Comparison of ENCODE assay signal across 8 cellular contexts in genomic region chr7:116271980-116272886, GRCh38.
DNase-seq lines count a peak whose midpoint lies in the region; ATAC-seq lines count a peak whose summit lies in the region.

No MANE protein-coding gene starts in this region.

- H3K4me1 ChIP-seq in SJCRH30 (peaks cover 26% of the 10 kb centered on the region), skeletal muscle tissue (ENCODE audit: control insufficient read depth in 3 of 3, insufficient read depth in 3 of 3, low read length in 3 of 3) (peaks cover 17 to 22% (median 21%) of the 10 kb centered on the region in 3 donors)

- H3K36me3 ChIP-seq in SJCRH30: no peaks in the 10 kb centered on the region
- H3K36me3 ChIP-seq in skeletal muscle tissue (ENCODE audit: control insufficient read depth in 3 of 3, insufficient read depth in 3 of 3, low read length in 3 of 3): no peaks in the 10 kb centered on the region

- DNase-seq in SJCRH30: peak; percentile 74 to 82
- peak; percentile 86 for DNase-seq in glomerular visceral epithelial cell (ENCODE audit: extremely low spot score)
- no peak for DNase-seq in COLO668 (lab: John Stamatoyannopoulos, UW; ENCODE audit: unreplicated experiment)
- DNase-seq in activated CD4-positive, alpha-beta memory T cell treated with anti-CD3 and anti-CD28 coated beads, Interleukin-2, amount 10 ng/mL, durations not matched to agents 7 days and 5 days: no peak
- no peak for DNase-seq in NCI-H2227 treated with DMSO at 0.1 percent for 48 hours (lab: John Stamatoyannopoulos, UW)

- POLR2A ChIA-PET in activated CD4-positive, alpha-beta memory T cell treated with anti-CD3 and anti-CD28 coated beads, Interleukin-2, amount 10 ng/mL, durations not matched to agents 7 days and 5 days (lab: Charles Lee): no interaction called here

- no peak overlapping the region for H3K4me3 Mint-ChIP-seq in activated CD4-positive, alpha-beta memory T cell treated with anti-CD3 and anti-CD28 coated beads, Interleukin-2, amount 10 ng/mL, durations not matched to agents 7 days and 5 days

- H3K27me3 Mint-ChIP-seq in activated CD4-positive, alpha-beta memory T cell treated with anti-CD3 and anti-CD28 coated beads, Interleukin-2, amount 10 ng/mL, durations not matched to agents 7 days and 5 days: peaks cover 40% of the 10 kb centered on the region

- H3K27ac ChIP-seq in SJCRH30: peak overlapping the region; percentile 64
- peak overlapping the region; percentile 80 for H3K27ac ChIP-seq in skeletal muscle tissue (ENCODE audit: low read depth, low read length)

- H3K9me3 ChIP-seq in SJCRH30 (replicated peaks) (no peaks in the 10 kb centered on the region), skeletal muscle tissue (ENCODE audit: control insufficient read depth in 3 of 3, low read length in 3 of 3) (no peaks in the 10 kb centered on the region)

- CTCF ChIA-PET in activated CD4-positive, alpha-beta memory T cell treated with anti-CD3 and anti-CD28 coated beads, Interleukin-2, amount 10 ng/mL, durations not matched to agents 7 days and 5 days (lab: Charles Lee): interaction anchor here (1.2 kb wide), 1 partner anchor 14 kb away, joined by 3 read pairs; no protein-coding TSS in a partner anchor

- no peaks in the 10 kb centered on the region for H3K36me3 Mint-ChIP-seq in activated CD4-positive, alpha-beta memory T cell treated with anti-CD3 and anti-CD28 coated beads, Interleukin-2, amount 10 ng/mL, durations not matched to agents 7 days and 5 days (ENCODE audit: low read depth)

- H3K9ac ChIP-seq in skeletal muscle tissue (ENCODE audit: low read depth in 1 of 3, low read length in 3 of 3): peak overlapping the region in 1 of 3 donors; percentile 46

- H3K27me3 ChIP-seq in SJCRH30 (no peaks in the 10 kb centered on the region), skeletal muscle tissue (ENCODE audit: control insufficient read depth in 3 of 3, insufficient read depth in 3 of 3, low read length in 3 of 3) (no peaks in the 10 kb centered on the region)

- H3K9me3 Mint-ChIP-seq in activated CD4-positive, alpha-beta memory T cell treated with anti-CD3 and anti-CD28 coated beads, Interleukin-2, amount 10 ng/mL, durations not matched to agents 7 days and 5 days: no peaks in the 10 kb centered on the region

- no peak overlapping the region for H3K27ac Mint-ChIP-seq in activated CD4-positive, alpha-beta memory T cell treated with anti-CD3 and anti-CD28 coated beads, Interleukin-2, amount 10 ng/mL, durations not matched to agents 7 days and 5 days

- H3K4me3 ChIP-seq in SJCRH30 (peak overlapping the region; percentile 23), skeletal muscle tissue (ENCODE audit: low read length in 3 of 3) (peak overlapping the region in 2 of 3 donors; percentile 25 to 41)

- H3K4me1 Mint-ChIP-seq in activated CD4-positive, alpha-beta memory T cell treated with anti-CD3 and anti-CD28 coated beads, Interleukin-2, amount 10 ng/mL, durations not matched to agents 7 days and 5 days: peaks cover 2% of the 10 kb centered on the region

- ATAC-seq in GM18907 (IDR thresholded peaks at IDR 0.05; ENCODE audit: unreplicated experiment) (peak; percentile 66), HG02763 (IDR thresholded peaks at IDR 0.05; ENCODE audit: unreplicated experiment) (no peak)

Comparison
In these comparisons a context has a peak if more than half of its experiments do, and no peak if none do; other contexts are left out.
1. DNase-seq: peak in SJCRH30 (2 of 2) and glomerular visceral epithelial cell (single experiment); none in COLO668 (single experiment), activated CD4-positive, alpha-beta memory T cell treated with anti-CD3 and anti-CD28 coated beads, Interleukin-2, amount 10 ng/mL, durations not matched to agents 7 days and 5 days (single experiment) and NCI-H2227 treated with DMSO at 0.1 percent for 48 hours (single experiment).